ENCODE assay signal across 19 cellular contexts in the genomic region with DNA sequence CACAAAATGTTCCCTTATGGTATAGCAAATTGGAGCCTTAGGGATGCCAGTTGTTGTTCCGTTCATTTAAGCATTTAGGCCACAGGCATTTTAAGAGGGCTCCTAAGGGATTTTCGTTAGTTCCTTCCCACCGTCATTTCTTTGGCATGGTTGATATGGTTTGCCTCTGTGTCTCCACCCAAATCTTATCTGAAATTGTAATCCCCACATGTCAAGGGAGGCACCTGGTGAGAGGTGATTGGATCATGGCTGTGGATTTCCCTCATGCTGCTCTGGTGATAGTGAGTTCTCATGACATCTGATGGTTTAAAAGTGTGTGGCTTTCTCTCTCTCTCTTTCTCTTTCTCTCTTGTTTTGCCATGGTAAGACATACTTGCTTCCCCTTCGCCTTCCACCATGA.
DNase-seq lines count a peak whose midpoint lies in the region; ATAC-seq, FAIRE-seq and TF ChIP-seq lines count a peak whose summit lies in the region.
"Had no signal": no experiment of that assay in that cellular context is flagged by ENCODE, and none has a peak within 500 bp of the region (broad histone marks: within the 10 kb centered on the region; RNA-seq: fewer than 3 reads in every experiment).

No MANE protein-coding gene starts in this region.

- peak; percentile 70 for FAIRE-seq in K562 (lab: Jason Lieb, UNC)
- FAIRE-seq: HTR-8/SVneo had no signal

- H3K27ac Mint-ChIP-seq in T-helper 1 cell treated with Interleukin-12 subunit alpha and Interleukin-12 subunit beta and Interleukin-4 antibody, amounts not matched to agents 30 μg/mL and 1 μg/mL, for 36 hours, result peak overlapping the region; percentile 39
- H3K27ac Mint-ChIP-seq: CD4-positive, alpha-beta T cell had no signal

- H3K36me3 ChIP-seq in SJCRH30 (no peaks in the 10 kb centered on the region), K562 (ENCODE audit: control insufficient read depth, insufficient read depth, low read length) (no peaks in the 10 kb centered on the region)
- H3K36me3 ChIP-seq: HAP-1 had no signal

- no peak for TF ChIP-seq POLR2A in K562 (conservative IDR thresholded peaks at IDR 0.05)

- no peaks in the 10 kb centered on the region for H4K20me1 ChIP-seq in K562 (replicated peaks; ENCODE audit: control insufficient read depth, insufficient read depth, low read length)

- peaks cover 15% of the 10 kb centered on the region for H3K4me1 Mint-ChIP-seq in T-helper 1 cell treated with Interleukin-12 subunit alpha and Interleukin-12 subunit beta and Interleukin-4 antibody, amounts not matched to agents 30 μg/mL and 1 μg/mL, for 36 hours (ENCODE audit: low read depth)

- ATAC-seq in K562 (peak; percentile 84), HG03108 (IDR thresholded peaks at IDR 0.05; ENCODE audit: unreplicated experiment) (no peak), GM21825 (IDR thresholded peaks at IDR 0.05; ENCODE audit: unreplicated experiment) (no peak)
- ATAC-seq: A549 had no signal

- H3K79me2 ChIP-seq in K562 (ENCODE audit: control insufficient read depth, insufficient read depth, low read length), result no peaks in the 10 kb centered on the region

- H3K27ac ChIP-seq in SJCRH30 (peak overlapping the region; percentile 89), K562 (ENCODE audit: extremely low read depth, low read depth, low read length) (peak overlapping the region; percentile 30)
- H3K27ac ChIP-seq: 22Rv1, A549, C4-2B, GM23248 had no signal

- peak overlapping the region; percentile 58 for H3K4me2 ChIP-seq in K562 (ENCODE audit: insufficient read depth, low read length)
- H3K4me2 ChIP-seq: A549 had no signal

- 2% methylated on average over 3 of the region's 4 CpGs for WGBS in K562 (ENCODE audit: insufficient coverage, low coverage, missing lambda C conversion rate)

- no peak for TF ChIP-seq CTCF in K562 (IDR thresholded peaks at IDR 0.05 in 2 of 3, conservative IDR thresholded peaks at IDR 0.05 in 1 of 3; ENCODE audit: insufficient read depth in 2 of 3, low read depth in 1 of 3, low read length in 3 of 3)

- H3K4me1 ChIP-seq in SJCRH30 (peaks cover 44% of the 10 kb centered on the region), K562 (replicated peaks in 1 of 2; ENCODE audit: control insufficient read depth in 2 of 2, insufficient read depth in 2 of 2, low read length in 2 of 2) (peaks cover 0 to 2% of the 10 kb centered on the region in 2 experiments; a peak in 1 of 5 replicates)
- H3K4me1 ChIP-seq: A549, Caco-2, HAP-1 had no signal

- H2AFZ ChIP-seq in K562 (ENCODE audit: low read depth, low read length), result peak overlapping the region; percentile 62; the same call in 1 of the 2 replicates
- H2AFZ ChIP-seq: GM23248 had no signal

- no peak overlapping the region for H3K9ac ChIP-seq in K562 (ENCODE audit: insufficient read depth in 1 of 2, low read depth in 2 of 2, low read length in 2 of 2)
- H3K9ac ChIP-seq: GM23248 had no signal

- H3K9me1 ChIP-seq in K562 (ENCODE audit: control insufficient read depth, insufficient read depth, low read length), result no peaks in the 10 kb centered on the region

- DNase-seq in T-helper 1 cell, result no peak
- peak; percentile 74 to 90 for DNase-seq in SJCRH30
- peak; percentile 13 to 69 (median 20) for DNase-seq in K562 (ENCODE audit: extremely low read depth in 1 of 4, low spot score in 3 of 4)
- no peak for DNase-seq in NCI-H1105 treated with DMSO at 0.1 percent for 48 hours (lab: John Stamatoyannopoulos, UW)
- no peak for DNase-seq in activated CD4-positive, alpha-beta T cell treated with anti-CD3 and anti-CD28 coated beads for 4 hours
- DNase-seq: AML-193; Caco-2; CD4-positive, alpha-beta T cell; GF-D8; GM23248; IMR-90 had no signal

- CTCF ChIA-PET in K562 (lab: Yijun Ruan, JAX; ENCODE audit: low intra/inter-chr PET ratio), result no interaction called here

- peak; percentile 90 for TF ChIP-seq EP300 in K562 (IDR thresholded peaks at IDR 0.05; ENCODE audit: low read length)

- H3K9me3 ChIP-seq in SJCRH30 (replicated peaks) (no peaks in the 10 kb centered on the region), K562 (replicated peaks; ENCODE audit: control insufficient read depth, insufficient read depth, low read depth, low read length) (no peaks in the 10 kb centered on the region)
- H3K9me3 ChIP-seq: A549, Caco-2, HAP-1 had no signal

- POLR2A ChIA-PET in K562 (lab: Yijun Ruan, JAX), result no interaction called here

- H3K4me3 ChIP-seq in SJCRH30 (peak overlapping the region; percentile 34), K562 (no peak overlapping the region)
- H3K4me3 ChIP-seq: A549, GM23248, HAP-1 had no signal

- no peak for TF ChIP-seq RAD21 in K562 (CRISPR knock-in tag; conservative IDR thresholded peaks at IDR 0.05 in 1 of 2, IDR thresholded peaks at IDR 0.05 in 1 of 2)

- H3K36me3 Mint-ChIP-seq in T-helper 1 cell treated with Interleukin-12 subunit alpha and Interleukin-12 subunit beta and Interleukin-4 antibody, amounts not matched to agents 30 μg/mL and 1 μg/mL, for 36 hours (ENCODE audit: low read depth), result peaks cover 8% of the 10 kb centered on the region

- H3K9me3 Mint-ChIP-seq in T-helper 1 cell treated with Interleukin-12 subunit alpha and Interleukin-12 subunit beta and Interleukin-4 antibody, amounts not matched to agents 30 μg/mL and 1 μg/mL, for 36 hours, result peaks cover 3% of the 10 kb centered on the region
- H3K9me3 Mint-ChIP-seq: CD4-positive, alpha-beta T cell had no signal

- H3K27me3 Mint-ChIP-seq in T-helper 1 cell treated with Interleukin-12 subunit alpha and Interleukin-12 subunit beta and Interleukin-4 antibody, amounts not matched to agents 30 μg/mL and 1 μg/mL, for 36 hours (ENCODE audit: low read depth), result no peaks in the 10 kb centered on the region
- H3K27me3 Mint-ChIP-seq: CD4-positive, alpha-beta T cell had no signal

- BruUV-seq in K562 (replicated peaks; lab: Mats Ljungman, UMichigan), result no TSS peak

- intact Hi-C loops in K562 (cut with micrococcal nuclease), result no loop called here

- in situ Hi-C loops in K562 (cut with MboI), result no loop called here

- H3K27me3 ChIP-seq in SJCRH30 (no peaks in the 10 kb centered on the region), K562 (ENCODE audit: control insufficient read depth in 2 of 2, insufficient read depth in 2 of 2, low read length in 2 of 2) (no peaks in the 10 kb centered on the region)

- H3K4me3 Mint-ChIP-seq in T-helper 1 cell treated with Interleukin-12 subunit alpha and Interleukin-12 subunit beta and Interleukin-4 antibody, amounts not matched to agents 30 μg/mL and 1 μg/mL, for 36 hours, result no peak overlapping the region
- H3K4me3 Mint-ChIP-seq: CD4-positive, alpha-beta T cell had no signal

TF ChIP-seq in K562, 482 proteins besides CTCF, POLR2A, EP300 and RAD21 (continues in another document):
- TF ChIP-seq, protein P1, sequence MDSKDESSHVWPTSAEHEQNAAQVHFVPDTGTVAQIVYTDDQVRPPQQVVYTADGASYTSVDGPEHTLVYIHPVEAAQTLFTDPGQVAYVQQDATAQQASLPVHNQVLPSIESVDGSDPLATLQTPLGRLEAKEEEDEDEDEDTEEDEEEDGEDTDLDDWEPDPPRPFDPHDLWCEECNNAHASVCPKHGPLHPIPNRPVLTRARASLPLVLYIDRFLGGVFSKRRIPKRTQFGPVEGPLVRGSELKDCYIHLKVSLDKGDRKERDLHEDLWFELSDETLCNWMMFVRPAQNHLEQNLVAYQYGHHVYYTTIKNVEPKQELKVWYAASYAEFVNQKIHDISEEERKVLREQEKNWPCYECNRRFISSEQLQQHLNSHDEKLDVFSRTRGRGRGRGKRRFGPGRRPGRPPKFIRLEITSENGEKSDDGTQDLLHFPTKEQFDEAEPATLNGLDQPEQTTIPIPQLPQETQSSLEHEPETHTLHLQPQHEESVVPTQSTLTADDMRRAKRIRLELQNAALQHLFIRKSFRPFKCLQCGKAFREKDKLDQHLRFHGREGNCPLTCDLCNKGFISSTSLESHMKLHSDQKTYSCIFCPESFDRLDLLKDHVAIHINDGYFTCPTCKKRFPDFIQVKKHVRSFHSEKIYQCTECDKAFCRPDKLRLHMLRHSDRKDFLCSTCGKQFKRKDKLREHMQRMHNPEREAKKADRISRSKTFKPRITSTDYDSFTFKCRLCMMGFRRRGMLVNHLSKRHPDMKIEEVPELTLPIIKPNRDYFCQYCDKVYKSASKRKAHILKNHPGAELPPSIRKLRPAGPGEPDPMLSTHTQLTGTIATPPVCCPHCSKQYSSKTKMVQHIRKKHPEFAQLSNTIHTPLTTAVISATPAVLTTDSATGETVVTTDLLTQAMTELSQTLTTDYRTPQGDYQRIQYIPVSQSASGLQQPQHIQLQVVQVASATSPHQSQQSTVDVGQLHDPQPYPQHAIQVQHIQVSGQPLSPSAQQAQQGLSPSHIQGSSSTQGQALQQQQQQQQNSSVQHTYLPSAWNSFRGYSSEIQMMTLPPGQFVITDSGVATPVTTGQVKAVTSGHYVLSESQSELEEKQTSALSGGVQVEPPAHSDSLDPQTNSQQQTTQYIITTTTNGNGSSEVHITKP (IDR thresholded peaks at IDR 0.05; ENCODE audit: partially characterized antibody), result peak; percentile 26
- TF ChIP-seq MECOM (CRISPR knock-in tag; IDR thresholded peaks at IDR 0.05) (no peak), TAL1 (IDR thresholded peaks at IDR 0.05) (peak; percentile 97), PTBP1 (IDR thresholded peaks at IDR 0.05; ENCODE audit: low read depth, low read length) (no peak), ZFP36 (IDR thresholded peaks at IDR 0.05; ENCODE audit: low read depth, low read length, partially characterized antibody) (no peak), SMARCC2 (IDR thresholded peaks at IDR 0.05; ENCODE audit: low read depth) (0 out of 2 replicates have a peak, but pooled peaks have one; percentile 32), ZNF785 (CRISPR knock-in tag; IDR thresholded peaks at IDR 0.05) (no peak), ZBTB26 (CRISPR knock-in tag; IDR thresholded peaks at IDR 0.05) (no peak)

Comparison
In these comparisons a context has a peak if more than half of its experiments do, and no peak if none do; other contexts are left out.
1. DNase-seq: peak in SJCRH30 (2 of 2) and K562 (4 of 4); none in T-helper 1 cell (0 of 5), NCI-H1105 treated with DMSO at 0.1 percent for 48 hours (single experiment) and activated CD4-positive, alpha-beta T cell treated with anti-CD3 and anti-CD28 coated beads for 4 hours (0 of 2).